Comparison of ENCODE assay signal across 16 cellular contexts in genomic region chr6:151327079-151327478, GRCh38.
"Had no signal": no experiment of that assay in that cellular context is flagged by ENCODE, and none has a peak within 500 bp of the region (broad histone marks: within the 10 kb centered on the region; RNA-seq: fewer than 3 reads in every experiment).

No MANE protein-coding gene starts in this region.

- DNase-seq: activated CD4-positive, alpha-beta T cell treated with anti-CD3 and anti-CD28 coated beads, Interleukin-2, amount 50 U/mL, for 4 hours; activated effector memory CD4-positive, alpha-beta T cell treated with anti-CD3 and anti-CD28 coated beads, Interleukin-2, amount 50 U/mL, for 16 hours; activated T-cell treated with anti-CD3 and anti-CD28 coated beads, Interleukin-2, amount 50 U/mL, for 1 hour; amniotic stem cell; lower lobe of right lung; mucosa of descending colon; natural killer cell; occipital lobe; sigmoid colon; stimulated activated CD4-positive, alpha-beta T cell treated with anti-CD3 and anti-CD28 coated beads, Interleukin-2, amount 100 ng/mL, for 48 hours; stimulated activated CD8-positive, alpha-beta memory T cell treated with anti-CD3 and anti-CD28 coated beads, Interleukin-4, amount 100 ng/mL, for 48 hours; uterus had no signal

- H3K36me3 ChIP-seq: lower lobe of right lung, sigmoid colon, uterus had no signal

- H3K9me3 Mint-ChIP-seq: activated naive CD4-positive, alpha-beta T cell treated with anti-CD3 and anti-CD28 coated beads, Interleukin-2, amount 50 U/mL, for 72 hours; natural killer cell; stimulated activated naive CD8-positive, alpha-beta T cell treated with anti-CD3 and anti-CD28 coated beads, Interleukin-15, Interleukin-2, amounts not matched to agents 100 ng/mL and 50 ng/mL, for 24 hours had no signal

- H3K27ac ChIP-seq: lower lobe of right lung had no signal

- ATAC-seq: activated CD4-positive, CD25-positive, alpha-beta regulatory T cell treated with anti-CD3 and anti-CD28 coated beads, Interleukin-2, amount 50 U/mL, for 24 hours; activated naive CD4-positive, alpha-beta T cell treated with anti-CD3 and anti-CD28 coated beads, Interleukin-2, amount 50 U/mL, for 72 hours; lower lobe of right lung; mucosa of descending colon; natural killer cell had no signal

- H3K27me3 ChIP-seq: sigmoid colon, uterus had no signal

- H3K9me3 ChIP-seq: lower lobe of right lung, mucosa of descending colon, sigmoid colon, uterus had no signal

- H3K4me3 Mint-ChIP-seq: natural killer cell; stimulated activated naive CD8-positive, alpha-beta T cell treated with anti-CD3 and anti-CD28 coated beads, Interleukin-15, Interleukin-2, amounts not matched to agents 100 ng/mL and 50 ng/mL, for 24 hours had no signal

- FAIRE-seq: bronchial epithelial cell had no signal

- H3K4me1 ChIP-seq: uterus had no signal

- H3K36me3 Mint-ChIP-seq: activated naive CD4-positive, alpha-beta T cell treated with anti-CD3 and anti-CD28 coated beads, Interleukin-2, amount 50 U/mL, for 72 hours; natural killer cell had no signal

- H3K27ac Mint-ChIP-seq: activated naive CD4-positive, alpha-beta T cell treated with anti-CD3 and anti-CD28 coated beads, Interleukin-2, amount 50 U/mL, for 72 hours; natural killer cell; stimulated activated naive CD8-positive, alpha-beta T cell treated with anti-CD3 and anti-CD28 coated beads, Interleukin-15, Interleukin-2, amounts not matched to agents 100 ng/mL and 50 ng/mL, for 24 hours had no signal

- H3K4me3 ChIP-seq: lower lobe of right lung, mucosa of descending colon, uterus had no signal
